ENCODE assay signal across 18 cellular contexts in genomic region chr9:110308504-110309109, GRCh38. TPM values are rescaled to one million over a fixed set of nuclear protein-coding genes. Genes with fewer than 3 reads are reported as not detected.
DNase-seq lines count a peak whose midpoint lies in the region; ATAC-seq and TF ChIP-seq lines count a peak whose summit lies in the region.
"Had no signal": no experiment of that assay in that cellular context is flagged by ENCODE, and none has a peak within 500 bp of the region (broad histone marks: within the 10 kb centered on the region; RNA-seq: fewer than 3 reads in every experiment).

No MANE protein-coding gene starts in this region.

- peak overlapping the region; percentile 87 for H3K27ac ChIP-seq in DND-41 (ENCODE audit: low read length)
- peak overlapping the region; percentile 35 for H3K27ac ChIP-seq in SU-DHL-6 (ENCODE audit: low read depth, low read length)
- no peak overlapping the region for H3K27ac ChIP-seq in prostate gland
- no peak overlapping the region for H3K27ac ChIP-seq in WERI-Rb-1
- H3K27ac ChIP-seq: left lung, upper lobe of left lung had no signal

- ATAC-seq in DND-41 (ENCODE audit: insufficient read depth, low read depth) = peak; percentile 66
- peak; percentile 76 for ATAC-seq in GM19324 (IDR thresholded peaks at IDR 0.05; ENCODE audit: low FRiP score, unreplicated experiment)
- peak; percentile 81 for ATAC-seq in HG02678 (IDR thresholded peaks at IDR 0.05; ENCODE audit: unreplicated experiment)
- ATAC-seq: left lung had no signal

- H3K27me3 ChIP-seq in DND-41 (ENCODE audit: insufficient read depth, low read length, poor library complexity) (no peaks in the 10 kb centered on the region), SU-DHL-6 (ENCODE audit: low read length) (0 out of 2 replicates have a peak, but pooled peaks cover 3% of the 10 kb centered on the region), prostate gland (replicated peaks; ENCODE audit: insufficient read depth) (no peaks in the 10 kb centered on the region), WERI-Rb-1 (ENCODE audit: insufficient read depth, low read depth, severe bottlenecking) (peaks cover 84% of the 10 kb centered on the region)
- H3K27me3 ChIP-seq: left lung, upper lobe of left lung had no signal

- H3K9me2 ChIP-seq in SU-DHL-6 (replicated peaks; ENCODE audit: insufficient read depth, low read length) = no peaks in the 10 kb centered on the region

- H3K4me3 ChIP-seq in DND-41 (ENCODE audit: low read depth in 1 of 2, low read length in 2 of 2) = peak overlapping the region in 1 of 2 experiments; percentile 17; a peak in 1 of 4 replicates
- no peak overlapping the region for H3K4me3 ChIP-seq in SU-DHL-6 (ENCODE audit: insufficient read depth, low read length, poor library complexity, severe bottlenecking)
- H3K4me3 ChIP-seq in prostate gland = no peak overlapping the region
- no peak overlapping the region for H3K4me3 ChIP-seq in WERI-Rb-1 (ENCODE audit: low read depth, low read length)
- H3K4me3 ChIP-seq: left lung, upper lobe of left lung had no signal

- H3F3A ChIP-seq in SU-DHL-6 (ENCODE audit: insufficient read depth) = no peaks in the 10 kb centered on the region

- H3K36me3 ChIP-seq in DND-41 (ENCODE audit: insufficient read depth, low read length) = no peaks in the 10 kb centered on the region
- H3K36me3 ChIP-seq in SU-DHL-6 (ENCODE audit: low read length) = no peaks in the 10 kb centered on the region
- no peaks in the 10 kb centered on the region for H3K36me3 ChIP-seq in prostate gland
- H3K36me3 ChIP-seq in WERI-Rb-1 = no peaks in the 10 kb centered on the region
- H3K36me3 ChIP-seq: left lung, upper lobe of left lung had no signal

- intact Hi-C loops in prostate gland (cut with DNase I) (no loop called here), cardiac septum (cut with DNase I) (no loop called here)

- no peak for TF ChIP-seq POLR2A in prostate gland (IDR thresholded peaks at IDR 0.05)

- H4K20me1 ChIP-seq in DND-41 (ENCODE audit: insufficient read depth, low read length) (no peaks in the 10 kb centered on the region), SU-DHL-6 (ENCODE audit: low read depth, low read length) (no peaks in the 10 kb centered on the region)

- H3K9me3 ChIP-seq in DND-41 (ENCODE audit: insufficient read depth, low read length, severe bottlenecking) (peaks cover 6% of the 10 kb centered on the region), SU-DHL-6 (ENCODE audit: insufficient read depth, low read length) (peaks cover 7% of the 10 kb centered on the region; the same call in 1 of the 2 replicates), prostate gland (no peaks in the 10 kb centered on the region), WERI-Rb-1 (ENCODE audit: severe bottlenecking) (peaks cover 7% of the 10 kb centered on the region)

- H3K4me1 ChIP-seq in DND-41 (ENCODE audit: insufficient read depth, low read length) (peaks cover 24% of the 10 kb centered on the region), prostate gland (replicated peaks) (no peaks in the 10 kb centered on the region)
- H3K4me1 ChIP-seq: upper lobe of left lung had no signal

- H2AFZ ChIP-seq in DND-41 (ENCODE audit: low read depth, low read length) = peak overlapping the region; percentile 69
- no peak overlapping the region for H2AFZ ChIP-seq in SU-DHL-6 (ENCODE audit: low read depth, low read length, severe bottlenecking)

- H3K9ac ChIP-seq in DND-41 (ENCODE audit: low read depth, low read length) (peak overlapping the region; percentile 30), SU-DHL-6 (ENCODE audit: low read length) (no peak overlapping the region)

- H3K79me2 ChIP-seq in DND-41 (ENCODE audit: insufficient read depth, low read length) (no peaks in the 10 kb centered on the region), SU-DHL-6 (ENCODE audit: insufficient read depth, low read length) (no peaks in the 10 kb centered on the region)

- DNase-seq in DND-41 (peak; percentile 9), prostate gland (ENCODE audit: low spot score) (no peak), NCI-H69 (lab: John Stamatoyannopoulos, UW) (no peak), cardiac septum (ENCODE audit: low spot score) (no peak), WERI-Rb-1 (no peak)
- DNase-seq: activated CD4-positive, alpha-beta T cell treated with anti-CD3 and anti-CD28 coated beads, Interleukin-2, amount 50 U/mL, for 4 hours; dermis blood vessel endothelial cell; KBM-7; left lung; NCI-H510A treated with DMSO at 0.1 percent for 48 hours; retina; stimulated activated CD4-positive, alpha-beta T cell treated with anti-CD3 and anti-CD28 coated beads, Interleukin-2, amount 100 ng/mL, for 24 hours; upper lobe of left lung had no signal

- H3K4me2 ChIP-seq in DND-41 (ENCODE audit: insufficient read depth, low read length) (peak overlapping the region; percentile 34), SU-DHL-6 (ENCODE audit: low read depth, low read length, poor library complexity, severe bottlenecking) (no peak overlapping the region)

- no peak for TF ChIP-seq CTCF in DND-41 (IDR thresholded peaks at IDR 0.05; ENCODE audit: borderline replicate concordance, extremely low read depth, low read length, poor library complexity, severe bottlenecking)
- no peak for TF ChIP-seq CTCF in SU-DHL-6 (IDR thresholded peaks at IDR 0.05; ENCODE audit: insufficient read depth, low read length, poor library complexity, severe bottlenecking)
- no peak for TF ChIP-seq CTCF in prostate gland (IDR thresholded peaks at IDR 0.05)
- TF ChIP-seq CTCF in WERI-Rb-1 (IDR thresholded peaks at IDR 0.05; ENCODE audit: low read depth, low read length) = no peak

- WGBS in prostate gland = 68% methylated on average over 5 of the region's 5 CpGs

RNA-seq across cellular contexts. Expression of gene TXNDC8, which starts 29.1 kb away (rescaled TPM):
- not detected for total RNA-seq in prostate gland
- total RNA-seq in cardiac septum = not detected
- total RNA-seq: activated T-helper 2 cell treated with anti-CD3 and anti-CD28 coated beads, Interferon-gamma antibody, Interleukin-2, Interleukin-4, amounts not matched to agents 10 μg/mL and 5 μg/mL and 100 μg/mL, durations not matched to agents 14 hours and 24 hours and 36 hours; astrocyte; dermis blood vessel endothelial cell; left lung; upper lobe of left lung had no signal

RNA-seq across cellular contexts. Expression of gene TXN, which starts 52.3 kb away (rescaled TPM):
- 100 to 1,000 TPM in 1 of 2 donors, 10 to 100 TPM in 1; 56.9 to 164 TPM for total RNA-seq in prostate gland
- total RNA-seq in cardiac septum = 60.0 TPM

Comparison
In these comparisons a context has a peak if more than half of its experiments do, and no peak if none do; other contexts are left out.
1. H3K27ac ChIP-seq: peak in DND-41 (single experiment) and SU-DHL-6 (single experiment); none in prostate gland (0 of 2) and WERI-Rb-1 (single experiment).
2. Peak in every context shown above with its lines, with median percentiles within 50 percentile points of each other: ATAC-seq.